ENCODE assay signal across 1 cellular context in the genomic region with DNA sequence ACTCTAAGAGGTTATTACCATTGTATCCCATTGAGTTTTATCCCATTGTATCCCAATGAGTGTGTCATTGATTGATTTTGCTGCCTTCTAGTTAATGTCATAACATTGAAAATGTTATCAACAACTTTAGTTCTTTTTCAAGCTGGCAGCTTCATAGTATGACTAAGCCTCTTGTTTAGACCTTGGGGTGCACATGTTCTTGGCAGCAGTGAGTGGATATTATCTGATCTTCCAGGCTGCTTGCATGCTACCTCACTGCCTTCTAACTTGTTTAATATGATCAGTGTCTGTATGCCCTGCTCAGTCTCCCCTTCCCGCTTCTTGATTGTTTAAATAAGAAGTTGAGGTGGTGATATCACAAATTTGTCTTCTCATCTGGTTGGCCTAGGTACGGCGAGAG.
TF ChIP-seq lines count a peak whose summit lies in the region.

No MANE protein-coding gene starts in this region.

TF ChIP-seq in IMR-90, 13 proteins besides CTCF, POLR2A, EP300 and RAD21 (continued from another document):
- no peak for TF ChIP-seq BHLHE40 (IDR thresholded peaks at IDR 0.05; ENCODE audit: low read depth, low read length)
- TF ChIP-seq FOS (IDR thresholded peaks at IDR 0.05; ENCODE audit: low read depth, low read length), result peak; percentile 21; the same call in 1 of the 2 replicates
TF ChIP-seq in IMR-90: peak in this region for 2.
